1 cellular context compared by ENCODE assay signal in genomic region chr11:77066229-77067023, GRCh38.
TF ChIP-seq lines count a peak whose summit lies in the region.

CAPN5 (plus strand) TSS chr11:77066971; CDS start chr11:77084887, 17,916 bp downstream.

TF ChIP-seq in K562, 482 proteins besides CTCF, POLR2A, EP300 and RAD21 (continued from another document and continues in another):
- TF ChIP-seq, protein P1, sequence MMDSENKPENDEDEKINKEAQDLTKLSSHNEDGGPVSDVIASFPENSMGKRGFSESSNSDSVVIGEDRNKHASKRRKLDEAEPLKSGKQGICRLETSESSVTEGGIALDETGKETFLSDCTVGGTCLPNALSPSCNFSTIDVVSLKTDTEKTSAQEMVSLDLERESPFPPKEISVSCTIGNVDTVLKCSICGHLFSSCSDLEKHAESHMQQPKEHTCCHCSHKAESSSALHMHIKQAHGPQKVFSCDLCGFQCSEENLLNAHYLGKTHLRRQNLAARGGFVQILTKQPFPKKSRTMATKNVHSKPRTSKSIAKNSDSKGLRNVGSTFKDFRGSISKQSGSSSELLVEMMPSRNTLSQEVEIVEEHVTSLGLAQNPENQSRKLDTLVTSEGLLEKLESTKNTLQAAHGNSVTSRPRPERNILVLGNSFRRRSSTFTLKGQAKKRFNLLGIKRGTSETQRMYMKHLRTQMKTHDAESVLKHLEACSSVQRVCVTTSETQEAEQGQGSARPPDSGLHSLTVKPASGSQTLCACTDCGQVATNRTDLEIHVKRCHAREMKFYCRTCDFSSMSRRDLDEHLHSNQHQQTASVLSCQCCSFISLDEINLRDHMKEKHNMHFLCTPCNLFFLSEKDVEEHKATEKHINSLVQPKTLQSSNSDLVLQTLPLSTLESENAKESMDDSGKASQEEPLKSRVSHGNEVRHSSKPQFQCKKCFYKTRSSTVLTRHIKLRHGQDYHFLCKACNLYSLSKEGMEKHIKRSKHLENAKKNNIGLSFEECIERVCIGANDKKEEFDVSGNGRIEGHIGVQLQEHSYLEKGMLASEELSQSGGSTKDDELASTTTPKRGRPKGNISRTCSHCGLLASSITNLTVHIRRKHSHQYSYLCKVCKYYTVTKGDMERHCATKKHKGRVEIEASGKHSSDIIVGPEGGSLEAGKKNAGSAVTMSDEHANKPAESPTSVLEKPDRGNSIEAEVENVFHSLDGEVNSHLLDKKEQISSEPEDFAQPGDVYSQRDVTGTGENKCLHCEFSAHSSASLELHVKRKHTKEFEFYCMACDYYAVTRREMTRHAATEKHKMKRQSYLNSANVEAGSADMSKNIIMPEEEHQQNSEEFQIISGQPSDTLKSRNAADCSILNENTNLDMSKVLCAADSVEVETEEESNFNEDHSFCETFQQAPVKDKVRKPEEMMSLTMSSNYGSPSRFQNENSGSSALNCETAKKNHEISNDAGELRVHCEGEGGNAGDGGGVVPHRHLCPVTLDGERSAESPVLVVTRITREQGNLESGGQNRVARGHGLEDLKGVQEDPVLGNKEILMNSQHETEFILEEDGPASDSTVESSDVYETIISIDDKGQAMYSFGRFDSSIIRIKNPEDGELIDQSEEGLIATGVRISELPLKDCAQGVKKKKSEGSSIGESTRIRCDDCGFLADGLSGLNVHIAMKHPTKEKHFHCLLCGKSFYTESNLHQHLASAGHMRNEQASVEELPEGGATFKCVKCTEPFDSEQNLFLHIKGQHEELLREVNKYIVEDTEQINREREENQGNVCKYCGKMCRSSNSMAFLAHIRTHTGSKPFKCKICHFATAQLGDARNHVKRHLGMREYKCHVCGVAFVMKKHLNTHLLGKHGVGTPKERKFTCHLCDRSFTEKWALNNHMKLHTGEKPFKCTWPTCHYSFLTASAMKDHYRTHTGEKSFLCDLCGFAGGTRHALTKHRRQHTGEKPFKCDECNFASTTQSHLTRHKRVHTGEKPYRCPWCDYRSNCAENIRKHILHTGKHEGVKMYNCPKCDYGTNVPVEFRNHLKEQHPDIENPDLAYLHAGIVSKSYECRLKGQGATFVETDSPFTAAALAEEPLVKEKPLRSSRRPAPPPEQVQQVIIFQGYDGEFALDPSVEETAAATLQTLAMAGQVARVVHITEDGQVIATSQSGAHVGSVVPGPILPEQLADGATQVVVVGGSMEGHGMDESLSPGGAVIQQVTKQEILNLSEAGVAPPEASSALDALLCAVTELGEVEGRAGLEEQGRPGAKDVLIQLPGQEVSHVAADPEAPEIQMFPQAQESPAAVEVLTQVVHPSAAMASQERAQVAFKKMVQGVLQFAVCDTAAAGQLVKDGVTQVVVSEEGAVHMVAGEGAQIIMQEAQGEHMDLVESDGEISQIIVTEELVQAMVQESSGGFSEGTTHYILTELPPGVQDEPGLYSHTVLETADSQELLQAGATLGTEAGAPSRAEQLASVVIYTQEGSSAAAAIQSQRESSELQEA (IDR thresholded peaks at IDR 0.05; ENCODE audit: low read depth): no peak
- no peak for TF ChIP-seq SRSF1 (IDR thresholded peaks at IDR 0.05; ENCODE audit: low read depth, low read length)
- no peak for TF ChIP-seq NCOA6 (IDR thresholded peaks at IDR 0.05)
- no peak for TF ChIP-seq PRPF4 (IDR thresholded peaks at IDR 0.05; ENCODE audit: insufficient read depth, low read depth, low read length, poor library complexity, severe bottlenecking)
- TF ChIP-seq NRF1 (conservative IDR thresholded peaks at IDR 0.05 in 1 of 2, IDR thresholded peaks at IDR 0.05 in 1 of 2): peak; percentile 90 to 92
- TF ChIP-seq ZNF140 (CRISPR knock-in tag; IDR thresholded peaks at IDR 0.05): no peak
- no peak for TF ChIP-seq CBX8 (IDR thresholded peaks at IDR 0.05; ENCODE audit: borderline replicate concordance, extremely low read depth, low read depth, low read length, poor library complexity, severe bottlenecking)
- TF ChIP-seq YY1 (IDR thresholded peaks at IDR 0.05; ENCODE audit: borderline replicate concordance in 1 of 3, control insufficient read depth in 1 of 3, extremely low read depth in 1 of 3, insufficient read depth in 3 of 3, insufficient read length in 1 of 3, insufficient replicate concordance in 2 of 3, low read depth in 1 of 3, low read length in 2 of 3): no peak
- TF ChIP-seq ZNF444 (CRISPR knock-in tag; IDR thresholded peaks at IDR 0.05): no peak
- TF ChIP-seq JUNB (CRISPR knock-in tag; conservative IDR thresholded peaks at IDR 0.05): no peak
- no peak for TF ChIP-seq RNF2 (IDR thresholded peaks at IDR 0.05)
- no peak for TF ChIP-seq SNIP1 (IDR thresholded peaks at IDR 0.05; ENCODE audit: low read depth)
- TF ChIP-seq, protein P2, sequence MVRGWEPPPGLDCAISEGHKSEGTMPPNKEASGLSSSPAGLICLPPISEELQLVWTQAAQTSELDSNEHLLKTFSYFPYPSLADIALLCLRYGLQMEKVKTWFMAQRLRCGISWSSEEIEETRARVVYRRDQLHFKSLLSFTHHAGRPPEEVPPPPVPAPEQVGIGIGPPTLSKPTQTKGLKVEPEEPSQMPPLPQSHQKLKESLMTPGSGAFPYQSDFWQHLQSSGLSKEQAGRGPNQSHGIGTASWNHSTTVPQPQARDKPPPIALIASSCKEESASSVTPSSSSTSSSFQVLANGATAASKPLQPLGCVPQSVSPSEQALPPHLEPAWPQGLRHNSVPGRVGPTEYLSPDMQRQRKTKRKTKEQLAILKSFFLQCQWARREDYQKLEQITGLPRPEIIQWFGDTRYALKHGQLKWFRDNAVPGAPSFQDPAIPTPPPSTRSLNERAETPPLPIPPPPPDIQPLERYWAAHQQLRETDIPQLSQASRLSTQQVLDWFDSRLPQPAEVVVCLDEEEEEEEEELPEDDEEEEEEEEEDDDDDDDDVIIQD (CRISPR knock-in tag; IDR thresholded peaks at IDR 0.05): no peak
- TF ChIP-seq ZFPM2 (CRISPR knock-in tag; IDR thresholded peaks at IDR 0.05): no peak
- peak; percentile 49; the same call in 1 of the 2 replicates for TF ChIP-seq ZBTB33 (CRISPR knock-in tag; IDR thresholded peaks at IDR 0.05)
- no peak for TF ChIP-seq NR4A1 (CRISPR knock-in tag; IDR thresholded peaks at IDR 0.05)
- TF ChIP-seq NR4A1 (tag; IDR thresholded peaks at IDR 0.05): no peak
- TF ChIP-seq, protein P3, sequence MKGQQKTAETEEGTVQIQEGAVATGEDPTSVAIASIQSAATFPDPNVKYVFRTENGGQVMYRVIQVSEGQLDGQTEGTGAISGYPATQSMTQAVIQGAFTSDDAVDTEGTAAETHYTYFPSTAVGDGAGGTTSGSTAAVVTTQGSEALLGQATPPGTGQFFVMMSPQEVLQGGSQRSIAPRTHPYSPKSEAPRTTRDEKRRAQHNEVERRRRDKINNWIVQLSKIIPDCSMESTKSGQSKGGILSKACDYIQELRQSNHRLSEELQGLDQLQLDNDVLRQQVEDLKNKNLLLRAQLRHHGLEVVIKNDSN (CRISPR knock-in tag; IDR thresholded peaks at IDR 0.05): no peak
- no peak for TF ChIP-seq CBX5 (IDR thresholded peaks at IDR 0.05; ENCODE audit: borderline replicate concordance, low read depth)
- no peak for TF ChIP-seq CEBPB (tag; IDR thresholded peaks at IDR 0.05)
- 0 out of 2 replicates have a peak, but pooled peaks have one; percentile 23 for TF ChIP-seq MYC (IDR thresholded peaks at IDR 0.05; ENCODE audit: low read depth, low read length)
- no peak for TF ChIP-seq MYC (CRISPR knock-in tag; IDR thresholded peaks at IDR 0.05; ENCODE audit: borderline replicate concordance, low read depth)
- TF ChIP-seq CHD4 (IDR thresholded peaks at IDR 0.05; ENCODE audit: insufficient read depth, insufficient replicate concordance, low read depth, low read length, poor library complexity, severe bottlenecking): no peak
- peak; percentile 46 to 83; a peak in 2 of 4 replicates for TF ChIP-seq MAZ (CRISPR knock-in tag; conservative IDR thresholded peaks at IDR 0.05 in 1 of 2, IDR thresholded peaks at IDR 0.05 in 1 of 2)
- no peak for TF ChIP-seq HDGF (IDR thresholded peaks at IDR 0.05)
- TF ChIP-seq MNT (conservative IDR thresholded peaks at IDR 0.05): no peak
- TF ChIP-seq HMG20A (CRISPR knock-in tag; conservative IDR thresholded peaks at IDR 0.05): no peak
- no peak for TF ChIP-seq HNRNPH1 (optimal IDR thresholded peaks at IDR 0.05; ENCODE audit: low read depth, low read length)
- TF ChIP-seq ZNF766 (CRISPR knock-in tag; conservative IDR thresholded peaks at IDR 0.05): no peak
- TF ChIP-seq ARID2 (IDR thresholded peaks at IDR 0.05): no peak
- no peak for TF ChIP-seq SMARCC2 (IDR thresholded peaks at IDR 0.05; ENCODE audit: low read depth)
- no peak for TF ChIP-seq ZNF134 (CRISPR knock-in tag; conservative IDR thresholded peaks at IDR 0.05)
- no peak for TF ChIP-seq FOXA1 (IDR thresholded peaks at IDR 0.05; ENCODE audit: borderline replicate concordance)
- no peak for TF ChIP-seq ATF1 (CRISPR knock-in tag; IDR thresholded peaks at IDR 0.05)
- peak; percentile 17; the same call in 1 of the 2 replicates for TF ChIP-seq ATF1 (tag; IDR thresholded peaks at IDR 0.05)
- TF ChIP-seq KLF13 (tag; IDR thresholded peaks at IDR 0.05; ENCODE audit: borderline replicate concordance, low read depth): no peak
- no peak for TF ChIP-seq ILK (tag; IDR thresholded peaks at IDR 0.05; ENCODE audit: borderline replicate concordance, low read depth)
- no peak for TF ChIP-seq HEY1 (CRISPR knock-in tag; IDR thresholded peaks at IDR 0.05; ENCODE audit: borderline replicate concordance)
- no peak for TF ChIP-seq NCOR1 (IDR thresholded peaks at IDR 0.05)
- TF ChIP-seq E2F3 (CRISPR knock-in tag; IDR thresholded peaks at IDR 0.05): no peak
- TF ChIP-seq TARDBP (IDR thresholded peaks at IDR 0.05): 0 out of 2 replicates have a peak, but pooled peaks have one; percentile 36
- TF ChIP-seq MXD1 (CRISPR knock-in tag; IDR thresholded peaks at IDR 0.05; ENCODE audit: borderline replicate concordance, poor library complexity, severe bottlenecking): no peak
- no peak for TF ChIP-seq NUFIP1 (IDR thresholded peaks at IDR 0.05; ENCODE audit: partially characterized antibody)
- TF ChIP-seq HDAC6 (IDR thresholded peaks at IDR 0.05; ENCODE audit: low read depth, low read length): no peak
- TF ChIP-seq ZFP1 (CRISPR knock-in tag; IDR thresholded peaks at IDR 0.05): no peak
- TF ChIP-seq ZNF197 (CRISPR knock-in tag; IDR thresholded peaks at IDR 0.05; ENCODE audit: low read depth): no peak
- TF ChIP-seq RCOR1 (IDR thresholded peaks at IDR 0.05; ENCODE audit: borderline replicate concordance in 1 of 2, low read depth in 2 of 2, low read length in 2 of 2): no peak
- TF ChIP-seq CREM (IDR thresholded peaks at IDR 0.05; ENCODE audit: low read depth): 0 out of 2 replicates have a peak, but pooled peaks have one; percentile 9
- TF ChIP-seq ZNF589 (CRISPR knock-in tag; IDR thresholded peaks at IDR 0.05; ENCODE audit: low read depth): no peak
- no peak for TF ChIP-seq PHB2 (IDR thresholded peaks at IDR 0.05; ENCODE audit: low read depth)
- TF ChIP-seq SNRNP70 (optimal IDR thresholded peaks at IDR 0.05; ENCODE audit: low read depth, low read length): no peak
- no peak for TF ChIP-seq HDAC8 (tag; IDR thresholded peaks at IDR 0.05)
- no peak for TF ChIP-seq PRDM10 (IDR thresholded peaks at IDR 0.05; ENCODE audit: partially characterized antibody)
- TF ChIP-seq HNRNPK (IDR thresholded peaks at IDR 0.05; ENCODE audit: low read depth, low read length, poor library complexity, severe bottlenecking): peak; percentile 89
- TF ChIP-seq CAMTA2 (CRISPR knock-in tag; conservative IDR thresholded peaks at IDR 0.05): no peak
